Comparison of ENCODE assay signal across 9 cellular contexts in the genomic region with DNA sequence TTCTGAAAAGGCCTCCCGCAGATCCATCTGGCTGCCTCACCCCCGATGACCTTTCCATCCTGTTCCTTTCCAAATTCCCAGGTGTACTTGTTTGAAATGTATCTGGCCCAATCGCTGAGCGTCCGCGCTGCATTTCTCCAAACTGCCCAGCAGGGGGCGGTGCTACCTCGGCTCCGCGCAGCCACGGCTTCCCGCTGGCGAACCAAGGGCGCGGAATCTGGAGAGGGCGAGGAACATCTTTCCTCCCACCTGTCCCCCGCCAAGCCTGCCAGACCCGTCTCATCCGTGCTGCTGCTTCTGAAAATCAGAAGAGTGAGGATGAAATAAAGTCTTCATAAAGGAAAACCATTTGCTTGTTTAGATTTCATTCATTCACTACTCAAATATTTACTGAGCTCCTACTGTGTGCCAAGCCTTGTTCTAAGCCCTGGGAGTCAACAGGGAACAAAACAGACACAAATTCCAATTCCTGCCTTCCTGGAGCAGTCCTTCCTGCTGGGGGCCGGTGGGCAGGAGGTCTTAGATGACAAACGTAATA. TPM values are rescaled to one million over a fixed set of nuclear protein-coding genes. Genes with fewer than 3 reads are reported as not detected.
DNase-seq lines count a peak whose midpoint lies in the region; ATAC-seq and TF ChIP-seq lines count a peak whose summit lies in the region.
"Had no signal": no experiment of that assay in that cellular context is flagged by ENCODE, and none has a peak within 500 bp of the region (broad histone marks: within the 10 kb centered on the region; RNA-seq: fewer than 3 reads in every experiment).

No MANE protein-coding gene starts in this region.

- peak overlapping the region; percentile 28 for H3K4me3 Mint-ChIP-seq in T-helper 17 cell
- H3K4me3 Mint-ChIP-seq: dendritic cell treated with granulocyte-macrophage colony-stimulating factor and Interleukin-4, amounts not matched to agents 40 ng/mL and 50 ng/mL, for 4 days had no signal

- H3K27me3 Mint-ChIP-seq in T-helper 17 cell: peaks cover 46% of the 10 kb centered on the region

- TF ChIP-seq CTCF in Loucy (conservative IDR thresholded peaks at IDR 0.05; ENCODE audit: low read length): peak; percentile 99
- peak; percentile 87 for TF ChIP-seq CTCF in astrocyte of the cerebellum (IDR thresholded peaks at IDR 0.05; ENCODE audit: low read depth, low read length, missing control alignments)

- peak overlapping the region; percentile 66 for H2AFZ ChIP-seq in Loucy (ENCODE audit: low read length)

- H4K20me1 ChIP-seq in Loucy (ENCODE audit: insufficient read depth, low read length, poor library complexity, severe bottlenecking): no peaks in the 10 kb centered on the region

- peak; percentile 57 for DNase-seq in ELR (ENCODE audit: low read depth)
- peak; percentile 27 to 55 (median 36) for DNase-seq in T-helper 17 cell
- DNase-seq in astrocyte of the cerebellum (ENCODE audit: low read depth): no peak
- peak; percentile 95 for DNase-seq in iPS DF 4.7 (ENCODE audit: extremely low read depth, low spot score)
- peak; percentile 25 to 52 (median 47) for DNase-seq in stimulated activated CD4-positive, alpha-beta T cell treated with anti-CD3 and anti-CD28 coated beads, Interleukin-12 subunit alpha, Interleukin-12 subunit beta, amount 100 ng/mL, for 48 hours (ENCODE audit: low read depth in 2 of 3, low spot score in 1 of 3)
- no peak for DNase-seq in middle frontal gyrus (ENCODE audit: extremely low spot score, low spot score)
- no peak for DNase-seq in epidermal melanocyte (ENCODE audit: insufficient read length, low spot score)

- no peaks in the 10 kb centered on the region for H3K27me3 ChIP-seq in Loucy (ENCODE audit: insufficient read depth, low read length, poor library complexity, severe bottlenecking)

- peak; percentile 56 for ATAC-seq in T-helper 17 cell

- peak overlapping the region; percentile 44 for H3K4me2 ChIP-seq in Loucy (ENCODE audit: low read depth, low read length, poor library complexity, severe bottlenecking)

- H3K4me3 ChIP-seq in Loucy (ENCODE audit: low read length, poor library complexity, severe bottlenecking) (no peak overlapping the region), astrocyte of the cerebellum (ENCODE audit: low read depth, low read length) (no peak overlapping the region)

- H3K9ac ChIP-seq in Loucy (ENCODE audit: low read depth, low read length, poor library complexity, severe bottlenecking): no peak overlapping the region

- no peaks in the 10 kb centered on the region for H3K36me3 ChIP-seq in Loucy (ENCODE audit: insufficient read depth, low read length)

- H3K9me3 ChIP-seq in Loucy (ENCODE audit: insufficient read depth, low read depth, low read length) (no peaks in the 10 kb centered on the region), T-helper 17 cell (ENCODE audit: control insufficient read depth, low read length, poor library complexity, severe bottlenecking) (no peaks in the 10 kb centered on the region)

- H3K9me2 ChIP-seq in Loucy (replicated peaks; ENCODE audit: low read depth, low read length): no peaks in the 10 kb centered on the region

- no peaks in the 10 kb centered on the region for H3K4me1 ChIP-seq in Loucy (ENCODE audit: insufficient read depth, low read length, poor library complexity, severe bottlenecking)

- H3K4me1 Mint-ChIP-seq in T-helper 17 cell: peaks cover 5% of the 10 kb centered on the region

- in situ Hi-C loops in astrocyte of the cerebellum (cut with HindIII; ENCODE audit: low sequenced_read_pairs): no loop called here

- peaks cover 2% of the 10 kb centered on the region for H3K36me3 Mint-ChIP-seq in T-helper 17 cell (ENCODE audit: low read depth)

- no peaks in the 10 kb centered on the region for H3K79me2 ChIP-seq in Loucy (ENCODE audit: insufficient read depth, low read length)

- H3K27ac Mint-ChIP-seq in T-helper 17 cell: peak overlapping the region; percentile 84
- H3K27ac Mint-ChIP-seq: dendritic cell treated with granulocyte-macrophage colony-stimulating factor and Interleukin-4, amounts not matched to agents 40 ng/mL and 50 ng/mL, for 4 days had no signal

- no peaks in the 10 kb centered on the region for H3F3A ChIP-seq in Loucy (ENCODE audit: low read depth)

RNA-seq across cellular contexts. Expression of a gene that starts 16.8 kb away (rescaled TPM):
- not detected for total RNA-seq in T-helper 17 cell

Comparison
In these comparisons a context has a peak if more than half of its experiments do, and no peak if none do; other contexts are left out.
1. DNase-seq: peak in ELR (single experiment), T-helper 17 cell (3 of 3), iPS DF 4.7 (single experiment) and stimulated activated CD4-positive, alpha-beta T cell treated with anti-CD3 and anti-CD28 coated beads, Interleukin-12 subunit alpha, Interleukin-12 subunit beta, amount 100 ng/mL, for 48 hours (3 of 3); none in astrocyte of the cerebellum (single experiment), middle frontal gyrus (single experiment) and epidermal melanocyte (single experiment).